10 cellular contexts compared by ENCODE assay signal in genomic region chr12:87953257-87953860, GRCh38.
DNase-seq lines count a peak whose midpoint lies in the region; ATAC-seq and TF ChIP-seq lines count a peak whose summit lies in the region.
"Had no signal": no experiment of that assay in that cellular context is flagged by ENCODE, and none has a peak within 500 bp of the region (broad histone marks: within the 10 kb centered on the region; RNA-seq: fewer than 3 reads in every experiment).

No MANE protein-coding gene starts in this region.

- BruUV-seq in A673 (replicated peaks; lab: Mats Ljungman, UMichigan), result no TSS peak

- H3K27me3 Mint-ChIP-seq in nephron (ENCODE audit: low read depth), result no peaks in the 10 kb centered on the region
- H3K27me3 Mint-ChIP-seq in CD8-positive, alpha-beta T cell (ENCODE audit: low read depth), result no peaks in the 10 kb centered on the region

- H3K9me3 Mint-ChIP-seq in nephron, result no peaks in the 10 kb centered on the region
- H3K9me3 Mint-ChIP-seq in CD8-positive, alpha-beta T cell, result peaks cover 3% of the 10 kb centered on the region
- H3K9me3 Mint-ChIP-seq: dendritic cell treated with granulocyte-macrophage colony-stimulating factor and Interleukin-4, amounts not matched to agents 40 ng/mL and 50 ng/mL, for 4 days had no signal

- no peak overlapping the region for H3K4me3 Mint-ChIP-seq in nephron
- H3K4me3 Mint-ChIP-seq in CD8-positive, alpha-beta T cell, result no peak overlapping the region
- H3K4me3 Mint-ChIP-seq: dendritic cell treated with granulocyte-macrophage colony-stimulating factor and Interleukin-4, amounts not matched to agents 40 ng/mL and 50 ng/mL, for 4 days; stimulated activated naive CD8-positive, alpha-beta T cell treated with anti-CD3 and anti-CD28 coated beads, Interleukin-15, Interleukin-2, amounts not matched to agents 100 ng/mL and 50 ng/mL, for 24 hours had no signal

- H3K27ac Mint-ChIP-seq in nephron, result no peak overlapping the region
- no peak overlapping the region for H3K27ac Mint-ChIP-seq in CD8-positive, alpha-beta T cell
- H3K27ac Mint-ChIP-seq: dendritic cell treated with granulocyte-macrophage colony-stimulating factor and Interleukin-4, amounts not matched to agents 40 ng/mL and 50 ng/mL, for 4 days; stimulated activated naive CD8-positive, alpha-beta T cell treated with anti-CD3 and anti-CD28 coated beads, Interleukin-15, Interleukin-2, amounts not matched to agents 100 ng/mL and 50 ng/mL, for 24 hours had no signal

- CTCF ChIA-PET in A673 (lab: Charles Lee), result no interaction called here
- CTCF ChIA-PET in CD8-positive, alpha-beta T cell (lab: Charles Lee), result no interaction called here

- H3K36me3 Mint-ChIP-seq in nephron (ENCODE audit: low read depth), result no peaks in the 10 kb centered on the region
- H3K36me3 Mint-ChIP-seq in CD8-positive, alpha-beta T cell, result no peaks in the 10 kb centered on the region

- no peaks in the 10 kb centered on the region for H3K4me1 ChIP-seq in A673 (ENCODE audit: insufficient read depth, low read length, poor library complexity, severe bottlenecking)
- no peaks in the 10 kb centered on the region for H3K4me1 ChIP-seq in CD8-positive, alpha-beta T cell (ENCODE audit: insufficient read depth, low read length)

- POLR2A ChIA-PET in A673 (lab: Charles Lee; ENCODE audit: low non-redundant PET), result no interaction called here
- POLR2A ChIA-PET in CD8-positive, alpha-beta T cell (lab: Charles Lee), result no interaction called here

- no peak for ATAC-seq in CD8-positive, alpha-beta T cell
- no peak for ATAC-seq in HG02678 (IDR thresholded peaks at IDR 0.05; ENCODE audit: unreplicated experiment)

- H3K4me3 ChIP-seq in A673 (ENCODE audit: low read depth, low read length, poor library complexity, severe bottlenecking), result no peak overlapping the region
- H3K4me3 ChIP-seq in CD8-positive, alpha-beta T cell (ENCODE audit: low read depth, low read length), result no peak overlapping the region

- DNase-seq in A673 (ENCODE audit: low spot score), result peak; percentile 63
- DNase-seq in GM13977 (ENCODE audit: low spot score), result peak; percentile 26
- DNase-seq in NCI-H2227 (lab: John Stamatoyannopoulos, UW; ENCODE audit: unreplicated experiment), result peak; percentile 66
- DNase-seq in T47D (ENCODE audit: low read depth in 1 of 2, low spot score in 1 of 2), result peak; percentile 36 to 68
- DNase-seq in CD8-positive, alpha-beta T cell, result no peak
- DNase-seq in islet precursor cell, result no peak

- no peaks in the 10 kb centered on the region for H3K9me3 ChIP-seq in A673 (ENCODE audit: low read depth, low read length, poor library complexity, severe bottlenecking)
- no peaks in the 10 kb centered on the region for H3K9me3 ChIP-seq in CD8-positive, alpha-beta T cell (ENCODE audit: low read length)

- no peaks in the 10 kb centered on the region for H3K36me3 ChIP-seq in A673 (ENCODE audit: insufficient read depth, low read length, poor library complexity, severe bottlenecking)
- no peaks in the 10 kb centered on the region for H3K36me3 ChIP-seq in CD8-positive, alpha-beta T cell (ENCODE audit: insufficient read depth, low read length)

- H3K27me3 ChIP-seq in A673 (replicated peaks; ENCODE audit: insufficient read depth, low read depth, low read length, poor library complexity), result no peaks in the 10 kb centered on the region
- H3K27me3 ChIP-seq in CD8-positive, alpha-beta T cell (ENCODE audit: insufficient read depth, low read length), result no peaks in the 10 kb centered on the region

- H3K4me1 Mint-ChIP-seq in nephron, result peaks cover 10% of the 10 kb centered on the region
- H3K4me1 Mint-ChIP-seq in CD8-positive, alpha-beta T cell (ENCODE audit: low read depth), result no peaks in the 10 kb centered on the region

- H3K27ac ChIP-seq in A673 (ENCODE audit: low read depth, low read length, poor library complexity, severe bottlenecking), result no peak overlapping the region
- H3K27ac ChIP-seq in CD8-positive, alpha-beta T cell (ENCODE audit: low read depth, low read length), result no peak overlapping the region

- intact Hi-C loops in A673 (cut with micrococcal nuclease; ENCODE audit: unreplicated experiment), result loop anchor here (5.0 to 10.0 kb wide), 2 partner anchors 86 to 1999 kb away; no protein-coding TSS in a partner anchor
- intact Hi-C loops in CD8-positive, alpha-beta T cell (cut with DNase I, micrococcal nuclease), result no loop called here

- TF ChIP-seq CTCF in A673 (conservative IDR thresholded peaks at IDR 0.05; ENCODE audit: low read depth, low read length) (peak; percentile 73), GM13977 (IDR thresholded peaks at IDR 0.05; ENCODE audit: extremely low read depth, insufficient read depth, missing control alignments) (peak; percentile 40), nephron (IDR thresholded peaks at IDR 0.05; ENCODE audit: unreplicated experiment in 3 of 3) (peak; percentile 63 to 74 (median 70))
- TF ChIP-seq CTCF in CD8-positive, alpha-beta T cell (IDR thresholded peaks at IDR 0.05), result no peak

- in situ Hi-C loops in GM13977 (cut with MboI; ENCODE audit: low pct_unique_long_range_greater_than_20kb, low sequenced_read_pairs, unreplicated experiment), result no loop called here
- in situ Hi-C loops in T47D (cut with HindIII; ENCODE audit: low pct_unique_long_range_greater_than_20kb, low sequenced_read_pairs), result no loop called here

Comparison
In these comparisons a context has a peak if more than half of its experiments do, and no peak if none do; other contexts are left out.
1. DNase-seq: peak in A673 (single experiment), GM13977 (single experiment), NCI-H2227 (single experiment) and T47D (2 of 2); none in CD8-positive, alpha-beta T cell (0 of 7) and islet precursor cell (single experiment).